Comparison of ENCODE assay signal across 8 cellular contexts in the genomic region with DNA sequence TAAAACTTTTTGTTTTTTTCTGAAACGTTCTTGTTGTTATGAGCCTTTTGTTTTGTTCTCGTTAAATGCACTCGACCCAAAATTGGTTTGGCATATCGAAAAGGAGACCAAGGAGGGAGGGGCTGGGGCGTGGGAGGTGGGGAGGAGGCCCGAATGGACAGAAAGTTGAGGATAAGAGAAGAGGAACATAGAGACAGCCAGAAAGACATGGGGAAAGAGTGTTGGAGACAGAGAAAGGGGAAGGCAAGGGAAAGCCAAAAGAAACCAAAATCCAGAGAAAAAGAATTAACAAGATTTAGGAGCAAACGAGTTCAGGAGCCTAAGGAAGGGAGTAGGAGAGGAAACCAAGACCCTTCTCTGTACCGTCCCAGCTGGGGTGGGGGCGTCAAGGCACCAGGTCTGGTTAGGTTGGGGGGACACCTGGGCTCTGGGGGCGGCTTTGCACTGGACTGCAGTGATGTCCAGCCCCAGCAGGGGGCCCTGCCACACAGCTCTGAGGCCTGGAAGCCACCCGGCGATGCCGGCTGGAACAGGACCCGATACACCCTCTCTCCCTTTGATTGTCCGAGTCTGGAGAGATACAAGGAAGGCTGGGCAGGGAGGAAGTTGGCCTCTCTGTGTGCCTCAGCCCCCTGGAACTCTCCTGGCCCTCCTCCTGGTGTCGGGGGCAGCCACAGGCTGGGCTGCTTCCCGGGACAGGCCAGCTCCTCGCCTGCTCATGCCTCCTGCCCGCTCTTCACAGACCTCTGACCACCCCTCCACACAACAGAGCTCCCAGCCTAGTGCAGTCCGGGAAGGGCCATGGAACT. TPM values are rescaled to one million over a fixed set of nuclear protein-coding genes. Genes with fewer than 3 reads are reported as not detected.
A peak's percentile ranks its signal among the peaks of the same experiment; 100 is the strongest.
DNase-seq lines count a peak whose midpoint lies in the region; ATAC-seq, FAIRE-seq and TF ChIP-seq lines count a peak whose summit lies in the region.

No MANE protein-coding gene starts in this region.

- H3K9me3 ChIP-seq in BLaER1 (no peaks in the 10 kb centered on the region), HAP-1 (no peaks in the 10 kb centered on the region), T-helper 17 cell (ENCODE audit: control insufficient read depth, low read length, poor library complexity, severe bottlenecking) (no peaks in the 10 kb centered on the region), K562 (replicated peaks; ENCODE audit: control insufficient read depth, insufficient read depth, low read depth, low read length) (no peaks in the 10 kb centered on the region), psoas muscle (no peaks in the 10 kb centered on the region)

- peak overlapping the region; percentile 91 for H3K4me3 Mint-ChIP-seq in T-helper 17 cell

- BruUV-seq in K562 (replicated peaks; lab: Mats Ljungman, UMichigan): no TSS peak

- ATAC-seq in T-helper 17 cell: peak; percentile 63
- ATAC-seq in K562: peak; percentile 95
- peak; percentile 76 to 88 (median 84) for ATAC-seq in psoas muscle
- ATAC-seq in HG02981 (IDR thresholded peaks at IDR 0.05; ENCODE audit: unreplicated experiment): no peak

- peak overlapping the region; percentile 96 for H3K27ac Mint-ChIP-seq in T-helper 17 cell

- DNase-seq in HAP-1 (ENCODE audit: low spot score in 2 of 2) (peak; percentile 22 to 79), T-helper 17 cell (peak; percentile 36 to 44 (median 41)), K562 (ENCODE audit: extremely low read depth in 1 of 4, low spot score in 3 of 4) (peak; percentile 76 to 83 (median 81)), hepatic stellate cell (ENCODE audit: low spot score) (peak; percentile 92), psoas muscle (peak; percentile 72 to 84), NCI-H2081 treated with DMSO at 0.1 percent for 48 hours (lab: John Stamatoyannopoulos, UW) (no peak)

- TF ChIP-seq RAD21 in K562 (CRISPR knock-in tag; conservative IDR thresholded peaks at IDR 0.05 in 1 of 2, IDR thresholded peaks at IDR 0.05 in 1 of 2): peak; percentile 58 to 81

- CTCF ChIA-PET in K562 (lab: Yijun Ruan, JAX; ENCODE audit: low intra/inter-chr PET ratio): interaction anchor here (0.8 to 2.0 kb wide), 2 partner anchors 200 to 338 kb away, joined by 4 to 12 read pairs; no protein-coding TSS in a partner anchor

- no peaks in the 10 kb centered on the region for H3K27me3 Mint-ChIP-seq in T-helper 17 cell

- H3K4me3 ChIP-seq in BLaER1: no peak overlapping the region
- H3K4me3 ChIP-seq in HAP-1: no peak overlapping the region
- no peak overlapping the region for H3K4me3 ChIP-seq in K562
- no peak overlapping the region for H3K4me3 ChIP-seq in psoas muscle

- peaks cover 35% of the 10 kb centered on the region for H3K4me1 Mint-ChIP-seq in T-helper 17 cell

- H3K4me2 ChIP-seq in BLaER1 (peak overlapping the region; percentile 96), K562 (ENCODE audit: insufficient read depth, low read length) (peak overlapping the region; percentile 5; the same call in 1 of the 2 replicates)

- no peaks in the 10 kb centered on the region for H3K36me3 Mint-ChIP-seq in T-helper 17 cell (ENCODE audit: low read depth)

- TF ChIP-seq CTCF in K562 (IDR thresholded peaks at IDR 0.05 in 2 of 3, conservative IDR thresholded peaks at IDR 0.05 in 1 of 3; ENCODE audit: insufficient read depth in 2 of 3, low read depth in 1 of 3, low read length in 3 of 3) (peak; percentile 84 to 93 (median 90)), psoas muscle (IDR thresholded peaks at IDR 0.05) (peak; percentile 72)

- peaks cover 19% of the 10 kb centered on the region for H3K36me3 ChIP-seq in BLaER1
- H3K36me3 ChIP-seq in HAP-1 (replicated peaks): peaks cover 20% of the 10 kb centered on the region
- peaks cover 15% of the 10 kb centered on the region; the same call in 2 of the 3 replicates for H3K36me3 ChIP-seq in K562 (ENCODE audit: control insufficient read depth, insufficient read depth, low read length)
- H3K36me3 ChIP-seq in psoas muscle (ENCODE audit: insufficient read depth in 1 of 2, low read depth in 1 of 2): no peaks in the 10 kb centered on the region

- H3K9ac ChIP-seq in BLaER1: peak overlapping the region; percentile 72
- H3K9ac ChIP-seq in K562 (ENCODE audit: insufficient read depth in 1 of 2, low read depth in 2 of 2, low read length in 2 of 2): peak overlapping the region in 1 of 2 experiments; percentile 86; a peak in 2 of 4 replicates

- H3K27me3 ChIP-seq in BLaER1 (no peaks in the 10 kb centered on the region), HAP-1 (ENCODE audit: low read depth) (no peaks in the 10 kb centered on the region), K562 (ENCODE audit: control insufficient read depth in 2 of 2, insufficient read depth in 2 of 2, low read length in 2 of 2) (no peaks in the 10 kb centered on the region), psoas muscle (ENCODE audit: insufficient read depth in 3 of 3, low read length in 2 of 3) (no peaks in the 10 kb centered on the region)

- in situ Hi-C loops in HAP-1 (cut with MboI; ENCODE audit: low sequenced_read_pairs): no loop called here
- in situ Hi-C loops in K562 (cut with MboI): no loop called here

- peaks cover 61% of the 10 kb centered on the region for H3K4me1 ChIP-seq in BLaER1
- peaks cover 7% of the 10 kb centered on the region for H3K4me1 ChIP-seq in HAP-1
- H3K4me1 ChIP-seq in K562 (replicated peaks in 1 of 2; ENCODE audit: control insufficient read depth in 2 of 2, insufficient read depth in 2 of 2, low read length in 2 of 2): peaks cover 12 to 34% of the 10 kb centered on the region in 2 experiments; a peak in 4 of 5 replicates
- peaks cover 9% of the 10 kb centered on the region for H3K4me1 ChIP-seq in psoas muscle

- H3K9me1 ChIP-seq in K562 (ENCODE audit: control insufficient read depth, insufficient read depth, low read length): peaks cover 7% of the 10 kb centered on the region

- H4K20me1 ChIP-seq in BLaER1 (peaks cover 8% of the 10 kb centered on the region; the same call in 1 of the 2 replicates), K562 (replicated peaks; ENCODE audit: control insufficient read depth, insufficient read depth, low read length) (peaks cover 29% of the 10 kb centered on the region; the same call in 1 of the 2 replicates)

- no peak overlapping the region for H2AFZ ChIP-seq in K562 (ENCODE audit: low read depth, low read length)

- peak overlapping the region; percentile 79 for H3K27ac ChIP-seq in BLaER1
- H3K27ac ChIP-seq in K562 (ENCODE audit: extremely low read depth, low read depth, low read length): no peak overlapping the region
- H3K27ac ChIP-seq in psoas muscle: peak overlapping the region; percentile 41

- no peak for TF ChIP-seq EP300 in K562 (IDR thresholded peaks at IDR 0.05; ENCODE audit: low read length)

- intact Hi-C loops in K562 (cut with micrococcal nuclease): loop anchor here (10.0 kb wide), 1 partner anchor 257 kb away; no protein-coding TSS in a partner anchor
- intact Hi-C loops in psoas muscle (cut with DNase I): loop anchor here (2.0 to 5.0 kb wide), 2 partner anchors 199 to 201 kb away; no protein-coding TSS in a partner anchor

- peak; percentile 64 for FAIRE-seq in K562 (lab: Jason Lieb, UNC)

- 26% methylated on average over 18 of the region's 20 CpGs for WGBS in K562 (ENCODE audit: insufficient coverage, low coverage, missing lambda C conversion rate)
- WGBS in psoas muscle, 3 donors: 33 to 39% (median 37%) methylated on average over 20 of the region's 20 CpGs

- TF ChIP-seq POLR2A in K562 (conservative IDR thresholded peaks at IDR 0.05): no peak; the same call in 1 of the 2 replicates

- POLR2A ChIA-PET in K562 (lab: Yijun Ruan, JAX): interaction anchor here (0.7 to 1.3 kb wide), 6 partner anchors 8 to 262 kb away, joined by 3 to 10 read pairs (median 3); partner anchors contain the start of gene ASF1B

- peaks cover 4% of the 10 kb centered on the region; the same call in 1 of the 3 replicates for H3K79me2 ChIP-seq in K562 (ENCODE audit: control insufficient read depth, insufficient read depth, low read length)

RNA-seq across cellular contexts. Expression of gene ASF1B, which starts 11.6 kb away (rescaled TPM):
- total RNA-seq in T-helper 17 cell (1 to 10 TPM; 1.5 to 1.9 TPM), K562 (2014; rRNA removed) (54.8 and 85.6 TPM in 2 replicates), K562 (2014; rRNA removed; fragmentation: Illumina TruSeq; extraction: Trizol) (29.4 and 30.7 TPM in 2 replicates), K562 (2015; rRNA removed; fragmentation: Illumina TruSeq; extraction: Trizol) (38.0 and 39.3 TPM in 2 replicates), K562 (2021) (59.6 and 66.6 TPM in 2 replicates), psoas muscle (1 to 10 TPM in 1 of 4 donors, under 1 TPM in 2, not detected in 1; 0.63 to 6.0 (median 0.84) TPM)
- total RNA-seq in K562 (2011; cell fraction: chromatin; rRNA removed; ENCODE audit: low replicate concordance): 7.9 and 16.6 TPM in 2 replicates
- 18.7 and 23.9 TPM in 2 replicates for total RNA-seq in K562 (2011; cell fraction: nucleolus; rRNA removed)
- total RNA-seq in K562 (2011; cell fraction: nucleoplasm; rRNA removed): 14.1 and 22.4 TPM in 2 replicates
- polyA plus RNA-seq in K562 (2011; rRNA removed) (43.1 and 69.4 TPM in 2 replicates), K562 (2014; fragmentation: Illumina TruSeq; extraction: Trizol) (59.5 and 60.9 TPM in 2 replicates), K562 (2014; fragmentation: Nextera tagmentation; extraction: Ambion mirVana) (1 to 10 TPM; 6.0 to 8.0 TPM), K562 (2014; rRNA removed) (52.7 and 53.3 TPM in 2 replicates), psoas muscle (1 to 10 TPM in 2 of 3 donors, under 1 TPM in 1; 0.20 to 1.2 (median 1.0) TPM)
- 75.6 and 117 TPM in 2 replicates for polyA plus RNA-seq in K562 (2011; cell fraction: cytosol; rRNA removed)
- 22.8 and 25.8 TPM in 2 replicates for polyA plus RNA-seq in K562 (2011; cell fraction: nucleus; rRNA removed)
- 72.6 and 87.5 TPM in 2 replicates for polyA plus RNA-seq in K562 (2012)
- polyA minus RNA-seq in K562 (2011; rRNA and poly(A)+ RNA removed): 19.4 and 39.5 TPM in 2 replicates
- 43.6 and 47.1 TPM in 2 replicates for polyA minus RNA-seq in K562 (2011; cell fraction: cytosol; rRNA and poly(A)+ RNA removed)
- polyA minus RNA-seq in K562 (2011; cell fraction: nucleus; rRNA and poly(A)+ RNA removed): 11.0 and 13.6 TPM in 2 replicates

RNA-seq across cellular contexts. Expression of gene PRKACA, which starts 30.4 kb away (rescaled TPM):
- 10 to 100 TPM; 35.2 to 38.5 TPM for total RNA-seq in T-helper 17 cell
- total RNA-seq in K562 (2011; cell fraction: chromatin; rRNA removed; ENCODE audit: low replicate concordance): 26.1 and 58.3 TPM in 2 replicates
- 30.5 and 42.7 TPM in 2 replicates for total RNA-seq in K562 (2011; cell fraction: nucleolus; rRNA removed)
- 28.7 and 35.1 TPM in 2 replicates for total RNA-seq in K562 (2011; cell fraction: nucleoplasm; rRNA removed)
- total RNA-seq in K562 (2014; rRNA removed): 8.4 and 12.7 TPM in 2 replicates
- 10.6 and 13.0 TPM in 2 replicates for total RNA-seq in K562 (2014; rRNA removed; fragmentation: Illumina TruSeq; extraction: Trizol)
- 11.9 and 12.2 TPM in 2 replicates for total RNA-seq in K562 (2015; rRNA removed; fragmentation: Illumina TruSeq; extraction: Trizol)
- 57.8 and 63.1 TPM in 2 replicates for total RNA-seq in K562 (2021)
- polyA plus RNA-seq in K562 (2011; rRNA removed): 19.9 and 22.9 TPM in 2 replicates
- polyA plus RNA-seq in K562 (2011; cell fraction: cytosol; rRNA removed): 18.1 and 22.9 TPM in 2 replicates
- 9.4 and 10.8 TPM in 2 replicates for polyA plus RNA-seq in K562 (2011; cell fraction: nucleus; rRNA removed)
- polyA plus RNA-seq in K562 (2012): 53.1 and 56.7 TPM in 2 replicates
- polyA plus RNA-seq in K562 (2014; fragmentation: Illumina TruSeq; extraction: Trizol): 50.6 and 59.4 TPM in 2 replicates
- 1 to 10 TPM; 1.2 to 1.7 TPM for polyA plus RNA-seq in K562 (2014; fragmentation: Nextera tagmentation; extraction: Ambion mirVana)
- 37.6 and 39.7 TPM in 2 replicates for polyA plus RNA-seq in K562 (2014; rRNA removed)
- polyA minus RNA-seq in K562 (2011; rRNA and poly(A)+ RNA removed): 16.0 and 20.3 TPM in 2 replicates
- 18.1 and 18.7 TPM in 2 replicates for polyA minus RNA-seq in K562 (2011; cell fraction: cytosol; rRNA and poly(A)+ RNA removed)
- polyA minus RNA-seq in K562 (2011; cell fraction: nucleus; rRNA and poly(A)+ RNA removed): 7.5 and 8.3 TPM in 2 replicates
- total RNA-seq in psoas muscle: 100 to 1,000 TPM; 209 to 509 (median 312) TPM
- polyA plus RNA-seq in psoas muscle: 100 to 1,000 TPM in 2 of 3 donors, 10 to 100 TPM in 1; 99.3 to 208 (median 135) TPM

RNA-seq across cellular contexts. Expression of gene SAMD1, which starts 57.5 kb away (rescaled TPM):
- total RNA-seq in T-helper 17 cell (10 to 100 TPM; 24.8 to 25.3 TPM), K562 (2014; rRNA removed) (65.4 and 71.9 TPM in 2 replicates), K562 (2014; rRNA removed; fragmentation: Illumina TruSeq; extraction: Trizol) (15.4 and 16.0 TPM in 2 replicates), K562 (2015; rRNA removed; fragmentation: Illumina TruSeq; extraction: Trizol) (43.5 and 51.7 TPM in 2 replicates), K562 (2021) (85.9 and 96.0 TPM in 2 replicates), psoas muscle (10 to 100 TPM; 27.3 to 54.4 (median 39.6) TPM)
- 9.8 and 27.6 TPM in 2 replicates for total RNA-seq in K562 (2011; cell fraction: chromatin; rRNA removed; ENCODE audit: low replicate concordance)
- 23.5 and 24.9 TPM in 2 replicates for total RNA-seq in K562 (2011; cell fraction: nucleolus; rRNA removed)
- total RNA-seq in K562 (2011; cell fraction: nucleoplasm; rRNA removed): 12.7 and 15.1 TPM in 2 replicates
- polyA plus RNA-seq in K562 (2011; rRNA removed) (14.3 and 14.8 TPM in 2 replicates), K562 (2014; fragmentation: Illumina TruSeq; extraction: Trizol) (45.7 and 48.9 TPM in 2 replicates), K562 (2014; fragmentation: Nextera tagmentation; extraction: Ambion mirVana) (1 to 10 TPM; 2.9 to 3.1 TPM), K562 (2014; rRNA removed) (44.5 and 47.8 TPM in 2 replicates), psoas muscle (10 to 100 TPM; 39.9 to 99.9 (median 60.4) TPM)
- 15.9 and 30.2 TPM in 2 replicates for polyA plus RNA-seq in K562 (2011; cell fraction: cytosol; rRNA removed)
- 34.7 and 64.0 TPM in 2 replicates for polyA plus RNA-seq in K562 (2011; cell fraction: nucleus; rRNA removed)
- 39.1 and 39.7 TPM in 2 replicates for polyA plus RNA-seq in K562 (2012)
- polyA minus RNA-seq in K562 (2011; rRNA and poly(A)+ RNA removed): 4.1 and 7.6 TPM in 2 replicates
- 22.9 and 32.7 TPM in 2 replicates for polyA minus RNA-seq in K562 (2011; cell fraction: cytosol; rRNA and poly(A)+ RNA removed)
- 4.8 and 5.0 TPM in 2 replicates for polyA minus RNA-seq in K562 (2011; cell fraction: nucleus; rRNA and poly(A)+ RNA removed)

RNA-seq across cellular contexts. Expression of gene ADGRL1, which starts 58.0 kb away (rescaled TPM):
- total RNA-seq in T-helper 17 cell: 10 to 100 TPM; 14.9 to 30.8 TPM
- 52.8 and 150 TPM in 2 replicates for total RNA-seq in K562 (2011; cell fraction: chromatin; rRNA removed; ENCODE audit: low replicate concordance)
- total RNA-seq in K562 (2011; cell fraction: nucleolus; rRNA removed): 73.8 and 77.4 TPM in 2 replicates
- total RNA-seq in K562 (2011; cell fraction: nucleoplasm; rRNA removed): 64.1 and 80.0 TPM in 2 replicates
- total RNA-seq in K562 (2014; rRNA removed): 10.9 TPM in 2 replicates
- total RNA-seq in K562 (2014; rRNA removed; fragmentation: Illumina TruSeq; extraction: Trizol): 2.8 and 3.3 TPM in 2 replicates
- 6.7 and 7.6 TPM in 2 replicates for total RNA-seq in K562 (2015; rRNA removed; fragmentation: Illumina TruSeq; extraction: Trizol)
- 33.2 and 37.0 TPM in 2 replicates for total RNA-seq in K562 (2021)
- 8.6 and 14.7 TPM in 2 replicates for polyA plus RNA-seq in K562 (2011; rRNA removed)
- 10.0 and 19.9 TPM in 2 replicates for polyA plus RNA-seq in K562 (2011; cell fraction: cytosol; rRNA removed)
- polyA plus RNA-seq in K562 (2011; cell fraction: nucleus; rRNA removed): 50.7 and 75.0 TPM in 2 replicates
- 12.4 and 16.3 TPM in 2 replicates for polyA plus RNA-seq in K562 (2012)
- 10.8 and 16.6 TPM in 2 replicates for polyA plus RNA-seq in K562 (2014; fragmentation: Illumina TruSeq; extraction: Trizol)
- polyA plus RNA-seq in K562 (2014; fragmentation: Nextera tagmentation; extraction: Ambion mirVana): under 1 TPM; 0.14 to 0.27 TPM
- 12.6 and 20.3 TPM in 2 replicates for polyA plus RNA-seq in K562 (2014; rRNA removed)
- polyA minus RNA-seq in K562 (2011; rRNA and poly(A)+ RNA removed): 9.3 and 13.3 TPM in 2 replicates
- polyA minus RNA-seq in K562 (2011; cell fraction: cytosol; rRNA and poly(A)+ RNA removed): 31.3 and 46.7 TPM in 2 replicates
- polyA minus RNA-seq in K562 (2011; cell fraction: nucleus; rRNA and poly(A)+ RNA removed): 17.5 and 24.1 TPM in 2 replicates
- total RNA-seq in psoas muscle: 1 to 10 TPM; 1.7 to 2.6 (median 1.8) TPM
- 1 to 10 TPM in 1 of 3 donors, under 1 TPM in 2; 0.38 to 1.1 (median 0.87) TPM for polyA plus RNA-seq in psoas muscle
